23 cellular contexts compared by ENCODE assay signal in genomic region chr10:118497227-118497626, GRCh38.
"Had no signal": no experiment of that assay in that cellular context is flagged by ENCODE, and none has a peak within 500 bp of the region (broad histone marks: within the 10 kb centered on the region; RNA-seq: fewer than 3 reads in every experiment).

No MANE protein-coding gene starts in this region.

- H3K9me3 ChIP-seq: left ventricle myocardium inferior, ovary, prostate gland, right lobe of liver, tibial nerve, uterus had no signal

- H3K36me3 ChIP-seq: left ventricle myocardium inferior, ovary, prostate gland, right lobe of liver, tibial nerve, uterus had no signal

- H3K4me1 ChIP-seq: prostate gland, right lobe of liver, tibial nerve, uterus had no signal

- H3K27ac ChIP-seq: left ventricle myocardium inferior, ovary, prostate gland, right lobe of liver, tibial nerve, uterus had no signal

- H3K27me3 ChIP-seq: ovary, right lobe of liver, tibial nerve, uterus had no signal

- ATAC-seq: naive thymus-derived CD4-positive, alpha-beta T cell; natural killer cell treated with Interleukin-12 subunit alpha and Interleukin-12 subunit beta and Interleukin-15 and Interleukin-18, amount 100 ng/mL, for 72 hours; stimulated activated memory B cell treated with anti-CD40 and anti-IgM and Interleukin-4, amounts not matched to agents 10 μg/mL and 1 μg/mL and 100 μg/mL, for 72 hours; stimulated activated naive CD8-positive, alpha-beta T cell treated with anti-CD3 and anti-CD28 coated beads, Interleukin-15, amount 100 ng/mL, for 72 hours had no signal

- FAIRE-seq: islet of Langerhans had no signal

- DNase-seq: hypothalamus; immature natural killer cell; left ventricle myocardium inferior; mesendoderm; naive thymus-derived CD4-positive, alpha-beta T cell; ovary; posterior cingulate gyrus; right lobe of liver; stimulated activated CD4-positive, alpha-beta T cell treated with anti-CD3 and anti-CD28 coated beads, Interleukin-1b, Interleukin-23, amount 100 ng/mL, for 48 hours; stimulated activated CD4-positive, alpha-beta T cell treated with anti-CD3 and anti-CD28 coated beads, Interleukin-2, amount 100 ng/mL, for 48 hours; stimulated activated CD4-positive, alpha-beta T cell treated with anti-CD3 and anti-CD28 coated beads, Interleukin-4, amount 100 ng/mL, for 4 hours; stimulated activated CD8-positive, alpha-beta memory T cell treated with anti-CD3 and anti-CD28 coated beads, Interleukin-4, amount 100 ng/mL, for 48 hours; stimulated activated naive CD4-positive, alpha-beta T cell treated with Interleukin-2 at 50 U/mL for 16 hours; stimulated activated naive CD8-positive, alpha-beta T cell treated with anti-CD3 and anti-CD28 coated beads, Interleukin-15, amount 100 ng/mL, for 72 hours; substantia nigra; uterus had no signal

- H3K4me3 ChIP-seq: left ventricle myocardium inferior, lung, ovary, prostate gland, right lobe of liver, smooth muscle cell, tibial nerve, uterus had no signal
